In the genomic region with DNA sequence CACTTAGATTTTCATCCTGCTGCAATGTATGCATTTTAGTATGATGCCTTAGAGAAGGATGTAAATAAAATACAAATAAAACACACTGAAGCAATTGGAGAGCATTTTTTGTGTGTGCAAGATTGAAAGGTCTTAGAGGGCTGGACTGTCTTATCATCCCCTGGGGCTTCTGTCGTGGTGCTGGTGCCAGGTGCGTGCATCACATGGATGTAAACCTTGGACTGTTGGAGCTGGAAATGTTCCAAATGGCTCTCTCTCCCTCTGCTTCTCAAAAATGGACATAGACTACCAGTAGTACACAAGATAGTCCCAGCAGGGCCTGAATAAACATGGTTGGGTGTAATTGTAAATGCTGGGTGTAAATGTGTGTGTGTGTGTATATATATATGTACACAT, we compare ENCODE assay signal across 21 cellular contexts. TPM values are rescaled to one million over a fixed set of nuclear protein-coding genes. Genes with fewer than 3 reads are reported as not detected.
DNase-seq lines count a peak whose midpoint lies in the region; TF ChIP-seq lines count a peak whose summit lies in the region.
"Had no signal": no experiment of that assay in that cellular context is flagged by ENCODE, and none has a peak within 500 bp of the region (broad histone marks: within the 10 kb centered on the region; RNA-seq: fewer than 3 reads in every experiment).

No MANE protein-coding gene starts in this region.

- H3K4me2 ChIP-seq in GM23248 (ENCODE audit: unreplicated experiment) (no peak overlapping the region), neural progenitor cell (no peak overlapping the region)
- H3K4me2 ChIP-seq: KMS-11 had no signal

- no peaks in the 10 kb centered on the region for H3K9me2 ChIP-seq in GM23248 (ENCODE audit: insufficient read depth)

- H3K27ac ChIP-seq in GM23248 (0 out of 2 replicates have a peak overlapping the region, but pooled peaks have one; percentile 22), angular gyrus (ENCODE audit: low read depth, low read length) (peak overlapping the region; percentile 97), neural progenitor cell (no peak overlapping the region)
- H3K27ac ChIP-seq: KMS-11, parathyroid adenoma had no signal

- no peaks in the 10 kb centered on the region for H3K36me3 Mint-ChIP-seq in neural progenitor cell
- H3K36me3 Mint-ChIP-seq: activated naive CD8-positive, alpha-beta T cell treated with anti-CD3 and anti-CD28 coated beads, Interleukin-2, amount 10 ng/mL, durations not matched to agents 7 days and 5 days had no signal

- H3K36me3 ChIP-seq in GM23248 (ENCODE audit: low read depth) (no peaks in the 10 kb centered on the region), neural progenitor cell (no peaks in the 10 kb centered on the region)
- H3K36me3 ChIP-seq: breast epithelium, stomach, uterus had no signal

- peaks cover 2% of the 10 kb centered on the region for H3K27me3 Mint-ChIP-seq in neural progenitor cell (ENCODE audit: insufficient read depth, low read depth)

- peaks cover 50% of the 10 kb centered on the region for H3F3A ChIP-seq in GM23248 (ENCODE audit: insufficient read depth)
- H3F3A ChIP-seq in neural progenitor cell (ENCODE audit: low read depth), result peaks cover 35% of the 10 kb centered on the region

- peaks cover 75% of the 10 kb centered on the region for H3K4me1 Mint-ChIP-seq in neural progenitor cell

- H3K9ac ChIP-seq in GM23248 (no peak overlapping the region), neural progenitor cell (no peak overlapping the region)
- H3K9ac ChIP-seq: KMS-11, parathyroid adenoma had no signal

- 89 to 95% methylated on average over 2 of the region's 2 CpGs for WGBS in GM23248 (ENCODE audit: low coverage in 1 of 2, low lambda C conversion rate in 2 of 2, missing lambda C conversion rate in 2 of 2), 2 experiments

- peak overlapping the region; percentile 61 for H3K4me3 Mint-ChIP-seq in neural progenitor cell
- H3K4me3 Mint-ChIP-seq: activated naive CD8-positive, alpha-beta T cell treated with anti-CD3 and anti-CD28 coated beads, Interleukin-2, amount 10 ng/mL, durations not matched to agents 7 days and 5 days; activated T-helper 1 cell treated with anti-CD3 and anti-CD28 coated beads, Interleukin-12 subunit alpha, Interleukin-12 subunit beta, Interleukin-2, Interleukin-4 antibody, amounts not matched to agents 30 ng/mL and 10 ng/mL and 1 ng/mL, durations not matched to agents 14 hours and 24 hours and 36 hours had no signal

- in situ Hi-C loops in GM23248 (cut with MboI), result no loop called here

- H2AFZ ChIP-seq in GM23248, result no peak overlapping the region
- no peak overlapping the region for H2AFZ ChIP-seq in neural progenitor cell (replicated peaks)
- H2AFZ ChIP-seq: parathyroid adenoma had no signal

- no peak for TF ChIP-seq CTCF in neural progenitor cell (IDR thresholded peaks at IDR 0.05)

- H4K20me1 ChIP-seq in GM23248 (ENCODE audit: insufficient read depth), result no peaks in the 10 kb centered on the region
- H4K20me1 ChIP-seq in neural progenitor cell (ENCODE audit: low read depth), result no peaks in the 10 kb centered on the region

- H3K79me2 ChIP-seq in GM23248 (ENCODE audit: insufficient read depth) (peaks cover 23% of the 10 kb centered on the region), neural progenitor cell (ENCODE audit: low read depth) (no peaks in the 10 kb centered on the region)
- H3K79me2 ChIP-seq: parathyroid adenoma had no signal

- H3K27me3 ChIP-seq in GM23248 (replicated peaks; ENCODE audit: insufficient read depth) (no peaks in the 10 kb centered on the region), neural progenitor cell (no peaks in the 10 kb centered on the region)
- H3K27me3 ChIP-seq: breast epithelium, uterus had no signal

- H3K4me1 ChIP-seq in GM23248 (ENCODE audit: insufficient read depth) (peaks cover 34% of the 10 kb centered on the region), neural progenitor cell (peaks cover 31% of the 10 kb centered on the region)
- H3K4me1 ChIP-seq: parathyroid adenoma had no signal

- no peak for DNase-seq in GM23248
- DNase-seq in NCI-H1417 treated with DMSO at 0.1 percent for 48 hours (lab: John Stamatoyannopoulos, UW), result peak; percentile 51
- no peak for DNase-seq in neural progenitor cell (ENCODE audit: low spot score)
- no peak for DNase-seq in activated CD4-positive, alpha-beta T cell treated with anti-CD3 and anti-CD28 coated beads for 1 hour
- no peak for DNase-seq in NCI-H2196 treated with DMSO at 0.1 percent for 48 hours (lab: John Stamatoyannopoulos, UW; ENCODE audit: unreplicated experiment)
- no peak for DNase-seq in inferior parietal cortex (ENCODE audit: extremely low spot score)
- DNase-seq: activated CD8-positive, alpha-beta memory T cell treated with anti-CD3 and anti-CD28 coated beads for 24 hours; activated naive CD8-positive, alpha-beta T cell treated with anti-CD3 and anti-CD28 coated beads, Interleukin-2, amount 10 ng/mL, durations not matched to agents 7 days and 5 days; GF-D8; NCI-H446 treated with DMSO at 0.1 percent for 48 hours; SHP77 treated with DMSO at 0.1 percent for 48 hours; stimulated activated CD4-positive, alpha-beta T cell treated with anti-CD3 and anti-CD28 coated beads, Interleukin-2, amount 100 ng/mL, for 48 hours; stomach; uterus had no signal

- H3K9me3 Mint-ChIP-seq in neural progenitor cell, result no peaks in the 10 kb centered on the region
- H3K9me3 Mint-ChIP-seq: activated naive CD8-positive, alpha-beta T cell treated with anti-CD3 and anti-CD28 coated beads, Interleukin-2, amount 10 ng/mL, durations not matched to agents 7 days and 5 days; activated T-helper 1 cell treated with anti-CD3 and anti-CD28 coated beads, Interleukin-12 subunit alpha, Interleukin-12 subunit beta, Interleukin-2, Interleukin-4 antibody, amounts not matched to agents 30 ng/mL and 10 ng/mL and 1 ng/mL, durations not matched to agents 14 hours and 24 hours and 36 hours had no signal

- H3K4me3 ChIP-seq in GM23248 (no peak overlapping the region), neural progenitor cell (no peak overlapping the region)
- H3K4me3 ChIP-seq: breast epithelium, GM12878, stomach, uterus had no signal

- peak overlapping the region; percentile 65 for H3K27ac Mint-ChIP-seq in neural progenitor cell
- H3K27ac Mint-ChIP-seq: activated naive CD8-positive, alpha-beta T cell treated with anti-CD3 and anti-CD28 coated beads, Interleukin-2, amount 10 ng/mL, durations not matched to agents 7 days and 5 days; activated T-helper 1 cell treated with anti-CD3 and anti-CD28 coated beads, Interleukin-12 subunit alpha, Interleukin-12 subunit beta, Interleukin-2, Interleukin-4 antibody, amounts not matched to agents 30 ng/mL and 10 ng/mL and 1 ng/mL, durations not matched to agents 14 hours and 24 hours and 36 hours had no signal

- H3K9me3 ChIP-seq in GM23248 (ENCODE audit: low read depth) (no peaks in the 10 kb centered on the region), neural progenitor cell (ENCODE audit: low read depth) (no peaks in the 10 kb centered on the region)
- H3K9me3 ChIP-seq: breast epithelium, stomach, uterus had no signal

RNA-seq across cellular contexts. Expression of gene CORO2B, which starts 40.5 kb away (rescaled TPM):
- total RNA-seq in GM23248 (2014; rRNA removed; shearing (Covaris generic)), result 7.6 and 7.7 TPM in 2 replicates
- 2.7 and 3.7 TPM in 2 replicates for polyA plus RNA-seq in GM23248 (2016; fragmentation: Nextera tagmentation; extraction: Ambion mirVana)
- 1.0 and 3.3 TPM in 2 replicates for total RNA-seq in neural progenitor cell (ENCODE audit: low replicate concordance)
- total RNA-seq: activated naive CD8-positive, alpha-beta T cell treated with anti-CD3 and anti-CD28 coated beads, Interleukin-2, amount 10 ng/mL, durations not matched to agents 7 days and 5 days; activated T-helper 1 cell treated with anti-CD3 and anti-CD28 coated beads, Interleukin-12 subunit alpha, Interleukin-12 subunit beta, Interleukin-2, Interleukin-4 antibody, amounts not matched to agents 30 ng/mL and 10 ng/mL and 1 ng/mL, durations not matched to agents 14 hours and 24 hours and 36 hours; T-helper 2 cell treated with Interferon-gamma antibody and Interleukin-4, amounts not matched to agents 100 ng/mL and 5 ng/mL, for 36 hours had no signal
